9 cellular contexts compared by ENCODE assay signal in genomic region chr6:36118550-36119107, GRCh38. TPM values are rescaled to one million over a fixed set of nuclear protein-coding genes. Genes with fewer than 3 reads are reported as not detected.
A peak's percentile ranks its signal among the peaks of the same experiment; 100 is the strongest.
DNase-seq lines count a peak whose midpoint lies in the region; ATAC-seq and TF ChIP-seq lines count a peak whose summit lies in the region.
"Had no signal": no experiment of that assay in that cellular context is flagged by ENCODE, and none has a peak within 500 bp of the region (broad histone marks: within the 10 kb centered on the region; RNA-seq: fewer than 3 reads in every experiment).

No MANE protein-coding gene starts in this region.

- no peaks in the 10 kb centered on the region for H3F3A ChIP-seq in GM23338 (replicated peaks; ENCODE audit: low read depth)

- H3K4me3 ChIP-seq in GM23338: no peak overlapping the region

- H3K9me3 ChIP-seq in CD4-positive, alpha-beta T cell (ENCODE audit: control insufficient read depth, low read length): no peaks in the 10 kb centered on the region

- CTCF ChIA-PET in CD4-positive, alpha-beta T cell (lab: Charles Lee): interaction anchor here (0.9 to 1.3 kb wide), 4 partner anchors 10 to 91 kb away, joined by 3 to 6 read pairs (median 4); partner anchors contain the start of gene MAPK14
- CTCF ChIA-PET in T-cell (lab: Charles Lee): interaction anchor here in 1 of 2 donors (1.4 to 3.9 kb wide), 2 partner anchors 13 to 24 kb away, joined by 3 to 25 read pairs; partner anchors contain the start of gene MAPK13

- H2AFZ ChIP-seq in GM23338: no peak overlapping the region
- H2AFZ ChIP-seq: parathyroid adenoma had no signal

- H3K36me3 ChIP-seq in GM23338 (ENCODE audit: insufficient read depth): no peaks in the 10 kb centered on the region

- POLR2A ChIA-PET in CD4-positive, alpha-beta T cell (lab: Charles Lee): interaction anchor here (0.9 to 1.8 kb wide), 5 partner anchors 9 to 17 kb away, joined by 3 to 7 read pairs (median 5); no protein-coding TSS in a partner anchor
- POLR2A ChIA-PET in T-cell (lab: Charles Lee): interaction anchor here (0.6 to 0.9 kb wide), 3 partner anchors 14 to 648 kb away, joined by 3 to 5 read pairs (median 4); no protein-coding TSS in a partner anchor

- no peaks in the 10 kb centered on the region for H3K27me3 ChIP-seq in CD4-positive, alpha-beta T cell (ENCODE audit: control insufficient read depth, insufficient read depth, low read length)
- H3K27me3 ChIP-seq in GM23338 (ENCODE audit: insufficient read depth): no peaks in the 10 kb centered on the region

- H3K9me3 Mint-ChIP-seq in CD4-positive, alpha-beta T cell: no peaks in the 10 kb centered on the region
- H3K9me3 Mint-ChIP-seq in T-cell (no peaks in the 10 kb centered on the region), GM23338 (no peaks in the 10 kb centered on the region)
- no peaks in the 10 kb centered on the region for H3K9me3 Mint-ChIP-seq in activated naive CD8-positive, alpha-beta T cell treated with anti-CD3 and anti-CD28 coated beads, Interleukin-2, amount 50 U/mL, for 24 hours
- no peaks in the 10 kb centered on the region for H3K9me3 Mint-ChIP-seq in natural killer cell treated with Interleukin-12 subunit alpha and Interleukin-12 subunit beta and Interleukin-15 and Interleukin-18, amount 100 ng/mL, for 72 hours

- H3K4me1 ChIP-seq in GM23338 (ENCODE audit: insufficient read depth): peaks cover 12% of the 10 kb centered on the region

- peak overlapping the region; percentile 36 for H3K4me3 Mint-ChIP-seq in CD4-positive, alpha-beta T cell
- H3K4me3 Mint-ChIP-seq in T-cell (peak overlapping the region; percentile 0 to 82 (median 43)), GM23338 (no peak overlapping the region)
- no peak overlapping the region for H3K4me3 Mint-ChIP-seq in activated naive CD8-positive, alpha-beta T cell treated with anti-CD3 and anti-CD28 coated beads, Interleukin-2, amount 50 U/mL, for 24 hours
- H3K4me3 Mint-ChIP-seq in natural killer cell treated with Interleukin-12 subunit alpha and Interleukin-12 subunit beta and Interleukin-15 and Interleukin-18, amount 100 ng/mL, for 72 hours: peak overlapping the region; percentile 98

- no peaks in the 10 kb centered on the region for H3K27me3 Mint-ChIP-seq in CD4-positive, alpha-beta T cell
- H3K27me3 Mint-ChIP-seq in T-cell (no peaks in the 10 kb centered on the region), GM23338 (ENCODE audit: insufficient read depth, low read depth, poor library complexity) (peaks cover 4% of the 10 kb centered on the region)
- no peaks in the 10 kb centered on the region for H3K27me3 Mint-ChIP-seq in activated naive CD8-positive, alpha-beta T cell treated with anti-CD3 and anti-CD28 coated beads, Interleukin-2, amount 50 U/mL, for 24 hours
- no peaks in the 10 kb centered on the region for H3K27me3 Mint-ChIP-seq in natural killer cell treated with Interleukin-12 subunit alpha and Interleukin-12 subunit beta and Interleukin-15 and Interleukin-18, amount 100 ng/mL, for 72 hours

- H3K36me3 Mint-ChIP-seq in CD4-positive, alpha-beta T cell (ENCODE audit: low read depth): no peaks in the 10 kb centered on the region
- H3K36me3 Mint-ChIP-seq in T-cell (peaks cover 8% of the 10 kb centered on the region), GM23338 (ENCODE audit: low read depth) (no peaks in the 10 kb centered on the region)
- H3K36me3 Mint-ChIP-seq in activated naive CD8-positive, alpha-beta T cell treated with anti-CD3 and anti-CD28 coated beads, Interleukin-2, amount 50 U/mL, for 24 hours (ENCODE audit: low read depth): peaks cover 9% of the 10 kb centered on the region
- H3K36me3 Mint-ChIP-seq in natural killer cell treated with Interleukin-12 subunit alpha and Interleukin-12 subunit beta and Interleukin-15 and Interleukin-18, amount 100 ng/mL, for 72 hours: peaks cover 5% of the 10 kb centered on the region

- no peak for TF ChIP-seq CTCF in CD4-positive, alpha-beta T cell (IDR thresholded peaks at IDR 0.05)
- TF ChIP-seq CTCF in GM23338 (conservative IDR thresholded peaks at IDR 0.05; ENCODE audit: low read depth in 2 of 2): no peak

- no peaks in the 10 kb centered on the region; the same call in 1 of the 2 replicates for H4K20me1 ChIP-seq in GM23338 (replicated peaks; ENCODE audit: insufficient read depth)

- H3K9me2 ChIP-seq in GM23338 (ENCODE audit: insufficient read depth): no peaks in the 10 kb centered on the region

- DNase-seq in CD4-positive, alpha-beta T cell: peak in 9 of 10 experiments; percentile 40 to 70 (median 62)
- DNase-seq in T-cell (peak in 33 of 34 experiments; percentile 31 to 86 (median 69)), NCI-H1436 treated with DMSO at 0.1 percent for 48 hours (lab: John Stamatoyannopoulos, UW) (no peak), GM23338 (ENCODE audit: low spot score) (no peak)
- DNase-seq in activated naive CD8-positive, alpha-beta T cell treated with anti-CD3 and anti-CD28 coated beads, Interleukin-2, amount 50 U/mL, for 24 hours: peak; percentile 67
- peak; percentile 95 for DNase-seq in natural killer cell treated with Interleukin-12 subunit alpha and Interleukin-12 subunit beta and Interleukin-15 and Interleukin-18, amount 100 ng/mL, for 72 hours (ENCODE audit: low spot score)

- no peak overlapping the region for H3K4me2 ChIP-seq in GM23338

- intact Hi-C loops in CD4-positive, alpha-beta T cell (cut with DNase I, micrococcal nuclease): no loop called here

- H3K79me2 ChIP-seq in GM23338 (replicated peaks; ENCODE audit: insufficient read depth): no peaks in the 10 kb centered on the region
- H3K79me2 ChIP-seq: parathyroid adenoma had no signal

- ATAC-seq in CD4-positive, alpha-beta T cell (ENCODE audit: poor library complexity): peak; percentile 61
- ATAC-seq in T-cell (replicated peaks in 1 of 4) (peak; percentile 66 to 78 (median 76)), GM19463 (IDR thresholded peaks at IDR 0.05; ENCODE audit: unreplicated experiment) (no peak), GM23338 (no peak), GM19351 (IDR thresholded peaks at IDR 0.05; ENCODE audit: unreplicated experiment) (no peak)
- peak; percentile 80 for ATAC-seq in activated naive CD8-positive, alpha-beta T cell treated with anti-CD3 and anti-CD28 coated beads, Interleukin-2, amount 50 U/mL, for 24 hours
- ATAC-seq in natural killer cell treated with Interleukin-12 subunit alpha and Interleukin-12 subunit beta and Interleukin-15 and Interleukin-18, amount 100 ng/mL, for 72 hours: peak; percentile 91 to 94

- peak overlapping the region; percentile 51 for H3K27ac ChIP-seq in CD4-positive, alpha-beta T cell (ENCODE audit: low read depth, low read length)
- no peak overlapping the region for H3K27ac ChIP-seq in GM23338 (ENCODE audit: low read depth)
- H3K27ac ChIP-seq: parathyroid adenoma had no signal

- peak overlapping the region; percentile 97 for H3K27ac Mint-ChIP-seq in CD4-positive, alpha-beta T cell
- peak overlapping the region; percentile 84 to 96 for H3K27ac Mint-ChIP-seq in T-cell
- peak overlapping the region; percentile 74 for H3K27ac Mint-ChIP-seq in activated naive CD8-positive, alpha-beta T cell treated with anti-CD3 and anti-CD28 coated beads, Interleukin-2, amount 50 U/mL, for 24 hours
- H3K27ac Mint-ChIP-seq in natural killer cell treated with Interleukin-12 subunit alpha and Interleukin-12 subunit beta and Interleukin-15 and Interleukin-18, amount 100 ng/mL, for 72 hours: peak overlapping the region; percentile 99 to 100
- H3K27ac Mint-ChIP-seq in GM23338: no peak overlapping the region

- peaks cover 97% of the 10 kb centered on the region for H3K4me1 Mint-ChIP-seq in CD4-positive, alpha-beta T cell (ENCODE audit: low read depth)
- H3K4me1 Mint-ChIP-seq in T-cell (peaks cover 97 to 100% (median 99%) of the 10 kb centered on the region in 3 donors), GM23338 (peaks cover 38% of the 10 kb centered on the region)
- H3K4me1 Mint-ChIP-seq in activated naive CD8-positive, alpha-beta T cell treated with anti-CD3 and anti-CD28 coated beads, Interleukin-2, amount 50 U/mL, for 24 hours: peaks cover 97% of the 10 kb centered on the region
- peaks cover 85 to 95% of the 10 kb centered on the region in 2 donors for H3K4me1 Mint-ChIP-seq in natural killer cell treated with Interleukin-12 subunit alpha and Interleukin-12 subunit beta and Interleukin-15 and Interleukin-18, amount 100 ng/mL, for 72 hours (ENCODE audit: low read depth in 2 of 2)

TF ChIP-seq in GM23338, 12 proteins besides CTCF, POLR2A, EP300 and RAD21 (continues in another document):
- TF ChIP-seq POLR2AphosphoS5 (IDR thresholded peaks at IDR 0.05; ENCODE audit: low read depth) (no peak), STAT1 (IDR thresholded peaks at IDR 0.05; ENCODE audit: unreplicated experiment) (no peak), CREB1 (CRISPR knock-in tag; IDR thresholded peaks at IDR 0.05; ENCODE audit: low read depth) (no peak), NANOG (IDR thresholded peaks at IDR 0.05; ENCODE audit: borderline replicate concordance) (no peak)
- TF ChIP-seq, protein P1, sequence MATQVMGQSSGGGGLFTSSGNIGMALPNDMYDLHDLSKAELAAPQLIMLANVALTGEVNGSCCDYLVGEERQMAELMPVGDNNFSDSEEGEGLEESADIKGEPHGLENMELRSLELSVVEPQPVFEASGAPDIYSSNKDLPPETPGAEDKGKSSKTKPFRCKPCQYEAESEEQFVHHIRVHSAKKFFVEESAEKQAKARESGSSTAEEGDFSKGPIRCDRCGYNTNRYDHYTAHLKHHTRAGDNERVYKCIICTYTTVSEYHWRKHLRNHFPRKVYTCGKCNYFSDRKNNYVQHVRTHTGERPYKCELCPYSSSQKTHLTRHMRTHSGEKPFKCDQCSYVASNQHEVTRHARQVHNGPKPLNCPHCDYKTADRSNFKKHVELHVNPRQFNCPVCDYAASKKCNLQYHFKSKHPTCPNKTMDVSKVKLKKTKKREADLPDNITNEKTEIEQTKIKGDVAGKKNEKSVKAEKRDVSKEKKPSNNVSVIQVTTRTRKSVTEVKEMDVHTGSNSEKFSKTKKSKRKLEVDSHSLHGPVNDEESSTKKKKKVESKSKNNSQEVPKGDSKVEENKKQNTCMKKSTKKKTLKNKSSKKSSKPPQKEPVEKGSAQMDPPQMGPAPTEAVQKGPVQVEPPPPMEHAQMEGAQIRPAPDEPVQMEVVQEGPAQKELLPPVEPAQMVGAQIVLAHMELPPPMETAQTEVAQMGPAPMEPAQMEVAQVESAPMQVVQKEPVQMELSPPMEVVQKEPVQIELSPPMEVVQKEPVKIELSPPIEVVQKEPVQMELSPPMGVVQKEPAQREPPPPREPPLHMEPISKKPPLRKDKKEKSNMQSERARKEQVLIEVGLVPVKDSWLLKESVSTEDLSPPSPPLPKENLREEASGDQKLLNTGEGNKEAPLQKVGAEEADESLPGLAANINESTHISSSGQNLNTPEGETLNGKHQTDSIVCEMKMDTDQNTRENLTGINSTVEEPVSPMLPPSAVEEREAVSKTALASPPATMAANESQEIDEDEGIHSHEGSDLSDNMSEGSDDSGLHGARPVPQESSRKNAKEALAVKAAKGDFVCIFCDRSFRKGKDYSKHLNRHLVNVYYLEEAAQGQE (IDR thresholded peaks at IDR 0.05; ENCODE audit: unreplicated experiment): no peak

RNA-seq across cellular contexts. Expression of gene MAPK13, which starts 11.7 kb away (rescaled TPM):
- 10 to 100 TPM; 58.5 to 63.5 TPM for total RNA-seq in CD4-positive, alpha-beta T cell
- 10 to 100 TPM; 38.2 to 45.6 (median 44.1) TPM for total RNA-seq in T-cell
- total RNA-seq in natural killer cell treated with Interleukin-12 subunit alpha and Interleukin-12 subunit beta and Interleukin-15 and Interleukin-18, amount 100 ng/mL, for 72 hours: 10 to 100 TPM; 40.7 to 74.2 TPM
- total RNA-seq in GM23338 (2014; rRNA removed; shearing (Covaris generic)): 7.7 and 12.3 TPM in 2 replicates
- 6.3 TPM in 2 replicates for polyA plus RNA-seq in GM23338 (2016; fragmentation: Nextera tagmentation; extraction: Ambion mirVana)

Comparison
In these comparisons a context has a peak if more than half of its experiments do, and no peak if none do; other contexts are left out.
1. ATAC-seq: peak in CD4-positive, alpha-beta T cell (single experiment), T-cell (4 of 4), activated naive CD8-positive, alpha-beta T cell treated with anti-CD3 and anti-CD28 coated beads, Interleukin-2, amount 50 U/mL, for 24 hours (single experiment) and natural killer cell treated with Interleukin-12 subunit alpha and Interleukin-12 subunit beta and Interleukin-15 and Interleukin-18, amount 100 ng/mL, for 72 hours (2 of 2); none in GM19463 (single experiment), GM23338 (single experiment) and GM19351 (single experiment).
2. DNase-seq: peak in CD4-positive, alpha-beta T cell (9 of 10), T-cell (33 of 34), activated naive CD8-positive, alpha-beta T cell treated with anti-CD3 and anti-CD28 coated beads, Interleukin-2, amount 50 U/mL, for 24 hours (single experiment) and natural killer cell treated with Interleukin-12 subunit alpha and Interleukin-12 subunit beta and Interleukin-15 and Interleukin-18, amount 100 ng/mL, for 72 hours (single experiment); none in NCI-H1436 treated with DMSO at 0.1 percent for 48 hours (single experiment) and GM23338 (single experiment).
3. H3K4me3 Mint-ChIP-seq: peak in CD4-positive, alpha-beta T cell (single experiment), T-cell (3 of 3) and natural killer cell treated with Interleukin-12 subunit alpha and Interleukin-12 subunit beta and Interleukin-15 and Interleukin-18, amount 100 ng/mL, for 72 hours (single experiment); none in activated naive CD8-positive, alpha-beta T cell treated with anti-CD3 and anti-CD28 coated beads, Interleukin-2, amount 50 U/mL, for 24 hours (single experiment) and GM23338 (single experiment).